ENCODE assay signal across 8 cellular contexts in the genomic region with DNA sequence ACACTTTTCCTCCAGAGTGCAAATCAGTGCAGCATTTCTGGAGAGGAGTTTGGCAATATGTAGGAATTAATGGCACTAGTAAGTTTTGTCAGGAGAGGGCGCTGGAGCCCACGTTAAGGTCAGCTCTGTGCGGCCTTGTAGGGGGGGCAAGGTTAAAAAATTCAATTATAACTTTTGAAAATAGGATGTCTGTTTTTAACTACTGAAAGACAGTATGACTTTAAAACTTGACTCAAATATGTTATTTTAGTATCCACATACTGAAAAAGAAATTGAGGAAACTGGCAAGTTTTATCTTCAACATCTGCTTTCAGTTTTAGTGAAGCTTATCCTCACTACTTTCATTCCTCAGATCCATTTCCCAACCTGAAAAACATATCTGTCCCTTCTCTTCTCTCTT.
DNase-seq lines count a peak whose midpoint lies in the region; TF ChIP-seq lines count a peak whose summit lies in the region.

No MANE protein-coding gene starts in this region.

- no peaks in the 10 kb centered on the region for H3K9me3 ChIP-seq in adipocyte (ENCODE audit: control insufficient read depth, low read length)

- no peaks in the 10 kb centered on the region for H3K27me3 ChIP-seq in adipocyte (replicated peaks; ENCODE audit: control insufficient read depth, insufficient read depth, low read length)

- TF ChIP-seq CTCF in HFF-Myc (IDR thresholded peaks at IDR 0.05; ENCODE audit: low read depth, low read length, missing control alignments), result peak; percentile 52

- H3K4me1 ChIP-seq in adipocyte (ENCODE audit: control insufficient read depth, insufficient read depth, low read length), result peaks cover 23% of the 10 kb centered on the region

- H3K4me3 ChIP-seq in HFF-Myc (replicated peaks; ENCODE audit: low read depth, low read length), result no peak overlapping the region
- H3K4me3 ChIP-seq in adipocyte (ENCODE audit: low read length), result no peak overlapping the region

- no peaks in the 10 kb centered on the region for H3K36me3 ChIP-seq in adipocyte (ENCODE audit: control insufficient read depth, insufficient read depth, low read length, severe bottlenecking)

- peak overlapping the region; percentile 34 for H3K9ac ChIP-seq in adipocyte (ENCODE audit: low read length)

- DNase-seq in stimulated activated CD4-positive, alpha-beta T cell treated with anti-CD3 and anti-CD28 coated beads, Interleukin-12 subunit alpha, Interleukin-12 subunit beta, amount 100 ng/mL, for 4 hours, result peak; percentile 3
- no peak for DNase-seq in stimulated activated CD4-positive, alpha-beta T cell treated with anti-CD3 and anti-CD28 coated beads, Interleukin-1b, Interleukin-23, amount 100 ng/mL, for 48 hours
- DNase-seq in HFF-Myc (ENCODE audit: extremely low read depth, low read depth), result peak; percentile 15
- DNase-seq in NAMALWA (ENCODE audit: low spot score), result peak; percentile 62
- peak; percentile 86 for DNase-seq in adipocyte (ENCODE audit: low read depth)
- DNase-seq in hepatic stellate cell (ENCODE audit: low spot score), result peak; percentile 45
- DNase-seq in stimulated activated CD8-positive, alpha-beta memory T cell treated with anti-CD3 and anti-CD28 coated beads, Interleukin-4, amount 100 ng/mL, for 1 hour (ENCODE audit: low read depth in 2 of 2, low spot score in 1 of 2), result peak; percentile 0 to 6
- no peak for DNase-seq in NCI-H226

Comparison
In these comparisons a context has a peak if more than half of its experiments do, and no peak if none do; other contexts are left out.
1. DNase-seq: peak in stimulated activated CD4-positive, alpha-beta T cell treated with anti-CD3 and anti-CD28 coated beads, Interleukin-12 subunit alpha, Interleukin-12 subunit beta, amount 100 ng/mL, for 4 hours (single experiment), HFF-Myc (single experiment), NAMALWA (single experiment), adipocyte (single experiment), hepatic stellate cell (single experiment) and stimulated activated CD8-positive, alpha-beta memory T cell treated with anti-CD3 and anti-CD28 coated beads, Interleukin-4, amount 100 ng/mL, for 1 hour (2 of 2); none in stimulated activated CD4-positive, alpha-beta T cell treated with anti-CD3 and anti-CD28 coated beads, Interleukin-1b, Interleukin-23, amount 100 ng/mL, for 48 hours (single experiment) and NCI-H226 (single experiment).